8 cellular contexts compared by ENCODE assay signal in the genomic region with DNA sequence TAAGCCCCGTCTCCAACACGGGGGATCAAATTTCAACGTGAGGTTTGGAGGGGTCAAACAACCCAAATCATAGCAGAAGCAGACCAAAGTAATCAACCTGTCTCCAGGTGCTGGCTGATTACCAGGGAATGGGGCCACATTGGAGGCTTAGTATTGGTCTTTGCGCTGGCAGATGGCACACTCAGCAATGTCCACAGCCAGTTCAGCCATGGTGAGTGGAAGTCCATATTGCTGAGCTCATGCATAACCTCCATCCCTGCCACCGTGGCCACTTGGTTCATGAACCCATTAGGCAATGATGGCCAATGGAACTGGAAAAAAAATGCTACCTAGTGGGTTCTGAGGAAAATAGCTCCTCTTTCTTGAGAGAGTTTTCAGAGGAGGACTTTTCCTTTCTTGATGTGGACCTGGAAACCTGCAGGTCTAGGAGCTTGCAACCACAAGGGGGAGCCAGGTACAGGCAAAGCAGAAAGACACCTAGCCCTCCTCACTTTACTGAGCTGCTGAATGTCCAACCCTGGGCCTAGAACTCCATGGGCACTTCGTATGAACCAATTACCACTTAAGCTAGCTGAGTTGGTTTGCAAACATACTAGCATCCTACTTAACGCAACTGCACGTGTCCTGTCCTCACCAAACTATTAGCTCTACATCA.
DNase-seq lines count a peak whose midpoint lies in the region; ATAC-seq, FAIRE-seq and TF ChIP-seq lines count a peak whose summit lies in the region.

No MANE protein-coding gene starts in this region.

- no peak overlapping the region for H3K27ac ChIP-seq in kidney (ENCODE audit: low read depth in 2 of 2, low read length in 2 of 2)

- DNase-seq in CMK (ENCODE audit: low read depth) (peak; percentile 11), T-helper 1 cell (peak; percentile 28 to 69 (median 58)), astrocyte of the cerebellum (ENCODE audit: low read depth) (peak; percentile 9), kidney (no peak), NCI-H69 (lab: John Stamatoyannopoulos, UW) (no peak)
- DNase-seq in stimulated activated CD8-positive, alpha-beta memory T cell treated with anti-CD3 and anti-CD28 coated beads, Interleukin-12 subunit alpha, Interleukin-12 subunit beta, amount 100 ng/mL, for 4 hours (ENCODE audit: low read depth): peak; percentile 34

- no peak for FAIRE-seq in kidney (lab: Jason Lieb, UNC)

- TF ChIP-seq CTCF in astrocyte of the cerebellum (IDR thresholded peaks at IDR 0.05; ENCODE audit: low read depth, low read length, missing control alignments): peak; percentile 65
- TF ChIP-seq CTCF in kidney (IDR thresholded peaks at IDR 0.05; ENCODE audit: borderline replicate concordance, extremely low read depth, insufficient read depth): peak; percentile 60

- no peaks in the 10 kb centered on the region for H3K9me3 ChIP-seq in kidney (ENCODE audit: control insufficient read depth in 1 of 2, low read length in 2 of 2)

- H3K4me3 ChIP-seq in astrocyte of the cerebellum (ENCODE audit: low read depth, low read length) (no peak overlapping the region), kidney (ENCODE audit: low read length in 2 of 2) (no peak overlapping the region)

- intact Hi-C loops in kidney (cut with DNase I): loop anchor here (5.0 kb wide), 1 partner anchor 249 kb away; no protein-coding TSS in a partner anchor

- H3K36me3 ChIP-seq in kidney (ENCODE audit: control insufficient read depth in 1 of 2, insufficient read depth in 2 of 2, low read length in 2 of 2): no peaks in the 10 kb centered on the region

- ATAC-seq in GM19324 (IDR thresholded peaks at IDR 0.05; ENCODE audit: low FRiP score, unreplicated experiment) (peak; percentile 83), HG03521 (IDR thresholded peaks at IDR 0.05; ENCODE audit: unreplicated experiment) (peak; percentile 61)

- in situ Hi-C loops in astrocyte of the cerebellum (cut with HindIII; ENCODE audit: low sequenced_read_pairs): no loop called here

- no peak overlapping the region for H3K9ac ChIP-seq in kidney (ENCODE audit: low read length in 2 of 2)

- H3K4me1 ChIP-seq in kidney (ENCODE audit: control insufficient read depth in 1 of 2, insufficient read depth in 1 of 2, low read depth in 1 of 2, low read length in 2 of 2): no peaks in the 10 kb centered on the region

Comparison
In these comparisons a context has a peak if more than half of its experiments do, and no peak if none do; other contexts are left out.
1. DNase-seq: peak in CMK (single experiment), T-helper 1 cell (5 of 5), astrocyte of the cerebellum (single experiment) and stimulated activated CD8-positive, alpha-beta memory T cell treated with anti-CD3 and anti-CD28 coated beads, Interleukin-12 subunit alpha, Interleukin-12 subunit beta, amount 100 ng/mL, for 4 hours (single experiment); none in kidney (single experiment) and NCI-H69 (single experiment).